11 cellular contexts compared by ENCODE assay signal in genomic region chr6:2976571-2977085, GRCh38. TPM values are rescaled to one million over a fixed set of nuclear protein-coding genes. Genes with fewer than 3 reads are reported as not detected.
DNase-seq lines count a peak whose midpoint lies in the region; ATAC-seq and TF ChIP-seq lines count a peak whose summit lies in the region.
"Had no signal": no experiment of that assay in that cellular context is flagged by ENCODE, and none has a peak within 500 bp of the region (broad histone marks: within the 10 kb centered on the region; RNA-seq: fewer than 3 reads in every experiment).

No MANE protein-coding gene starts in this region.

- H3K27me3 ChIP-seq in GM23248 (replicated peaks; ENCODE audit: insufficient read depth) (no peaks in the 10 kb centered on the region), parathyroid adenoma (ENCODE audit: control insufficient read depth, insufficient read depth, low read length) (no peaks in the 10 kb centered on the region), uterus (no peaks in the 10 kb centered on the region)
- H3K27me3 ChIP-seq: SJCRH30 had no signal

- no peaks in the 10 kb centered on the region for H3K27me3 Mint-ChIP-seq in dendritic cell treated with granulocyte-macrophage colony-stimulating factor and Interleukin-4, amounts not matched to agents 40 ng/mL and 50 ng/mL, for 4 days

- H3K9me3 Mint-ChIP-seq in dendritic cell treated with granulocyte-macrophage colony-stimulating factor and Interleukin-4, amounts not matched to agents 40 ng/mL and 50 ng/mL, for 4 days, result no peaks in the 10 kb centered on the region

- ATAC-seq in GM18520 (IDR thresholded peaks at IDR 0.05; ENCODE audit: unreplicated experiment) (no peak), GM21360 (IDR thresholded peaks at IDR 0.05; ENCODE audit: unreplicated experiment) (no peak)
- ATAC-seq: psoas muscle had no signal

- H3K36me3 ChIP-seq in GM23248 (ENCODE audit: low read depth), result no peaks in the 10 kb centered on the region
- no peaks in the 10 kb centered on the region for H3K36me3 ChIP-seq in parathyroid adenoma (ENCODE audit: control insufficient read depth, insufficient read depth, low read length)
- no peaks in the 10 kb centered on the region for H3K36me3 ChIP-seq in uterus
- H3K36me3 ChIP-seq: SJCRH30 had no signal

- peak overlapping the region; percentile 45 for H3K4me3 ChIP-seq in GM23248
- no peak overlapping the region for H3K4me3 ChIP-seq in parathyroid adenoma (ENCODE audit: low read depth, low read length)
- H3K4me3 ChIP-seq in uterus, result no peak overlapping the region
- H3K4me3 ChIP-seq: psoas muscle, SJCRH30 had no signal

- peak overlapping the region; percentile 74 for H3K27ac Mint-ChIP-seq in dendritic cell treated with granulocyte-macrophage colony-stimulating factor and Interleukin-4, amounts not matched to agents 40 ng/mL and 50 ng/mL, for 4 days

- DNase-seq in GM23248 (peak; percentile 94), RPMI7951 (ENCODE audit: low read depth) (peak; percentile 81), uterus (no peak)
- DNase-seq: immature natural killer cell, NCI-H2227 treated with DMSO at 0.1 percent for 48 hours, psoas muscle had no signal

- H3K4me2 ChIP-seq in GM23248 (ENCODE audit: unreplicated experiment) (peak overlapping the region; percentile 49), parathyroid adenoma (ENCODE audit: low read length) (no peak overlapping the region)

- H4K20me1 ChIP-seq in GM23248 (ENCODE audit: insufficient read depth), result no peaks in the 10 kb centered on the region

- H3K9me3 ChIP-seq in GM23248 (ENCODE audit: low read depth) (no peaks in the 10 kb centered on the region), parathyroid adenoma (ENCODE audit: control insufficient read depth, low read length) (no peaks in the 10 kb centered on the region), uterus (no peaks in the 10 kb centered on the region)
- H3K9me3 ChIP-seq: psoas muscle, SJCRH30 had no signal

- H3K4me1 ChIP-seq in GM23248 (ENCODE audit: insufficient read depth) (peaks cover 49% of the 10 kb centered on the region), parathyroid adenoma (peaks cover 37% of the 10 kb centered on the region), uterus (peaks cover 0 to 3% of the 10 kb centered on the region in 2 donors)
- H3K4me1 ChIP-seq: SJCRH30 had no signal

- H3K27ac ChIP-seq in GM23248 (peak overlapping the region; percentile 88), parathyroid adenoma (no peak overlapping the region), uterus (peak overlapping the region in 1 of 2 donors; percentile 70)
- H3K27ac ChIP-seq: psoas muscle, SJCRH30 had no signal

- intact Hi-C loops in dendritic cell treated with granulocyte-macrophage colony-stimulating factor and Interleukin-4, amounts not matched to agents 40 ng/mL and 50 ng/mL, for 4 days (cut with micrococcal nuclease), result no loop called here
- intact Hi-C loops in uterus (cut with DNase I; ENCODE audit: low total_unique reads), result no loop called here

- H3F3A ChIP-seq in GM23248 (ENCODE audit: insufficient read depth), result peaks cover 37% of the 10 kb centered on the region

- in situ Hi-C loops in GM23248 (cut with MboI), result no loop called here

- H2AFZ ChIP-seq in GM23248 (peak overlapping the region; percentile 60), parathyroid adenoma (peak overlapping the region; percentile 18)

- no peaks in the 10 kb centered on the region for H3K9me2 ChIP-seq in GM23248 (ENCODE audit: insufficient read depth)

- H3K36me3 Mint-ChIP-seq in dendritic cell treated with granulocyte-macrophage colony-stimulating factor and Interleukin-4, amounts not matched to agents 40 ng/mL and 50 ng/mL, for 4 days (ENCODE audit: low read depth), result no peaks in the 10 kb centered on the region
- H3K36me3 Mint-ChIP-seq: immature natural killer cell had no signal

- no peak for TF ChIP-seq POLR2A in uterus (IDR thresholded peaks at IDR 0.05)

- WGBS in GM23248 (ENCODE audit: low coverage in 1 of 2, low lambda C conversion rate in 2 of 2, missing lambda C conversion rate in 2 of 2), 2 experiments, result 2% methylated on average over 7 of the region's 7 CpGs

- no peak overlapping the region for H3K4me3 Mint-ChIP-seq in dendritic cell treated with granulocyte-macrophage colony-stimulating factor and Interleukin-4, amounts not matched to agents 40 ng/mL and 50 ng/mL, for 4 days

- peaks cover 8% of the 10 kb centered on the region; the same call in 1 of the 2 replicates for H3K79me2 ChIP-seq in GM23248 (ENCODE audit: insufficient read depth)
- peaks cover 2% of the 10 kb centered on the region for H3K79me2 ChIP-seq in parathyroid adenoma

- TF ChIP-seq CTCF in parathyroid adenoma (IDR thresholded peaks at IDR 0.05) (no peak), uterus (IDR thresholded peaks at IDR 0.05) (no peak)

- peak overlapping the region; percentile 60 for H3K9ac ChIP-seq in GM23248
- H3K9ac ChIP-seq in parathyroid adenoma, result no peak overlapping the region

- H3K4me1 Mint-ChIP-seq in dendritic cell treated with granulocyte-macrophage colony-stimulating factor and Interleukin-4, amounts not matched to agents 40 ng/mL and 50 ng/mL, for 4 days (ENCODE audit: low read depth), result peaks cover 38% of the 10 kb centered on the region

RNA-seq across cellular contexts. Expression of gene SERPINB6, which starts 5.3 kb away (rescaled TPM):
- 95.7 and 141 TPM in 2 replicates for total RNA-seq in GM23248 (2014; rRNA removed; shearing (Covaris generic))
- polyA plus RNA-seq in GM23248 (2016; fragmentation: Nextera tagmentation; extraction: Ambion mirVana), result 149 and 153 TPM in 2 replicates
- 92.6 and 101 TPM in 2 replicates for total RNA-seq in RPMI7951 (2014; rRNA removed; shearing (Covaris generic))
- total RNA-seq in uterus, result 100 to 1,000 TPM in 3 of 4 donors, 10 to 100 TPM in 1; 84.9 to 266 (median 203) TPM

RNA-seq across cellular contexts. Expression of gene NQO2, which starts 23.1 kb away (rescaled TPM):
- total RNA-seq in GM23248 (2014; rRNA removed; shearing (Covaris generic)), result 26.2 and 29.6 TPM in 2 replicates
- polyA plus RNA-seq in GM23248 (2016; fragmentation: Nextera tagmentation; extraction: Ambion mirVana), result 61.0 and 64.2 TPM in 2 replicates
- 42.3 and 52.9 TPM in 2 replicates for total RNA-seq in RPMI7951 (2014; rRNA removed; shearing (Covaris generic))
- total RNA-seq in uterus, result 10 to 100 TPM in 3 of 4 donors, 1 to 10 TPM in 1; 7.8 to 50.3 (median 21.6) TPM

Comparison
In these comparisons a context has a peak if more than half of its experiments do, and no peak if none do; other contexts are left out.
1. DNase-seq: peak in GM23248 (single experiment) and RPMI7951 (single experiment); none in uterus (0 of 2).